7 cellular contexts compared by ENCODE assay signal in the genomic region with DNA sequence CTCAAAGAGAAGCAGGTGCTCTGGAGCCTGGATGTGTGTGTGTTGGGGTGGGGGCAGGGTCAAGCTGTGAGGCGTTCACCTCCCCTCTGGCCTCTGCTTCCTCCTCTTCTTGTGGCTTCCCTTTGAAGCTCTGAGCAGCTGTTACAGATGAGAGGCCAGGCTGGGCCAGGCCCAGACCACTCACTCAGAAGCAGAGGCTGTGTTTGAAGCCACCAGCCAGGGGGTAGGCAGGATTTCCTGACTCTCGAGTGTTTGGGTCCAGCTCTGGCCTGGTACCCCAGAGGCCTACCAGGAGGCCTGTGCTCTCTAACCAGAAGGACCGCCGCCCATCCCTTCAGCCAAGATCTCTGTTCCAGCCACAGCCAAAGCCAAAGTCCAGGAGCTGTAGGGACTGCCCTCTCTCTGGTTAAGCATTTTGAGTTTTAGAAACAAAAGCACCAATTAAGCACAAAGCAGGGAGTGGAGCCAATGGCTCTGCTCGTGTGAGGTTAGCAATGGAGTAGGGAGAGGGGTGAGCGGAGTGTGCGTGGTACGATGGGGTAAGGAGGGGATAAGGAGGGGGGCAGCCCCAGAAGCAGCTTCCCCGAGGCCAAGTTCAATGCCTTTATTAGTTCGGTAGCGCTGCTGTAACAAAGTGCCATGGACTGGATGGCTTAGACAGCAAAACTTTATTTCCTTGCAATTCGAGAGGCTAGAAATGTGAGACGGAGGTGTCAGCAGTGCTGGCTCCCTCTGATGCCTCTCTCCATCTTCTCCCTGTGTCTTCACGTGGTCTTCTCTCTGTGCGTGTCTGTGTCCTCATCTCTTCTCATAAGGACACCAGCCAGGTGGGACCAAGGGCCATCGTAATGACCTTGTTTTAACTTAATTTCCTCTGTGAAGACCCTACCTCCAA. TPM values are rescaled to one million over a fixed set of nuclear protein-coding genes. Genes with fewer than 3 reads are reported as not detected.
DNase-seq lines count a peak whose midpoint lies in the region; ATAC-seq and TF ChIP-seq lines count a peak whose summit lies in the region.

No MANE protein-coding gene starts in this region.

- peaks cover 84 to 90% of the 10 kb centered on the region in 2 experiments for H3K4me1 ChIP-seq in neutrophil (ENCODE audit: control insufficient read depth in 1 of 2, insufficient read depth in 1 of 2, low read depth in 1 of 2, low read length in 1 of 2)

- H3K4me1 Mint-ChIP-seq in activated CD8-positive, alpha-beta T cell treated with anti-CD3 and anti-CD28 coated beads, Interleukin-2, amount 10 ng/mL, durations not matched to agents 7 days and 5 days (ENCODE audit: low read depth) = peaks cover 72% of the 10 kb centered on the region

- no peaks in the 10 kb centered on the region for H3K27me3 Mint-ChIP-seq in activated CD8-positive, alpha-beta T cell treated with anti-CD3 and anti-CD28 coated beads, Interleukin-2, amount 10 ng/mL, durations not matched to agents 7 days and 5 days (ENCODE audit: low read depth)

- no peaks in the 10 kb centered on the region for H3K9me3 Mint-ChIP-seq in activated CD8-positive, alpha-beta T cell treated with anti-CD3 and anti-CD28 coated beads, Interleukin-2, amount 10 ng/mL, durations not matched to agents 7 days and 5 days (ENCODE audit: insufficient read depth)

- H3K4me3 Mint-ChIP-seq in activated CD8-positive, alpha-beta T cell treated with anti-CD3 and anti-CD28 coated beads, Interleukin-2, amount 10 ng/mL, durations not matched to agents 7 days and 5 days = peak overlapping the region; percentile 38

- peaks cover 65% of the 10 kb centered on the region for H3K36me3 Mint-ChIP-seq in activated CD8-positive, alpha-beta T cell treated with anti-CD3 and anti-CD28 coated beads, Interleukin-2, amount 10 ng/mL, durations not matched to agents 7 days and 5 days (ENCODE audit: low read depth)

- peak; percentile 47 for DNase-seq in activated CD8-positive, alpha-beta T cell treated with anti-CD3 and anti-CD28 coated beads, Interleukin-2, amount 10 ng/mL, durations not matched to agents 7 days and 5 days
- DNase-seq in SK-N-DZ (ENCODE audit: low spot score) = no peak
- no peak for DNase-seq in HEK293T (ENCODE audit: extremely low spot score)

- peaks cover 16% of the 10 kb centered on the region for H3K36me3 ChIP-seq in neutrophil

- no peak for TF ChIP-seq CTCF in neutrophil (IDR thresholded peaks at IDR 0.05)

- no peaks in the 10 kb centered on the region for H3K27me3 ChIP-seq in neutrophil

- peak overlapping the region; percentile 80 for H3K27ac ChIP-seq in neutrophil

- H3K9me3 ChIP-seq in neutrophil = no peaks in the 10 kb centered on the region

- peak overlapping the region; percentile 4 to 46 for H3K4me3 ChIP-seq in neutrophil (ENCODE audit: low read depth in 1 of 2, low read length in 1 of 2)

- peak overlapping the region; percentile 87 for H3K27ac Mint-ChIP-seq in activated CD8-positive, alpha-beta T cell treated with anti-CD3 and anti-CD28 coated beads, Interleukin-2, amount 10 ng/mL, durations not matched to agents 7 days and 5 days

- POLR2A ChIA-PET in activated CD8-positive, alpha-beta T cell treated with anti-CD3 and anti-CD28 coated beads, Interleukin-2, amount 10 ng/mL, durations not matched to agents 7 days and 5 days (lab: Charles Lee) = interaction anchor here (0.7 to 2.2 kb wide), 5 partner anchors 13 to 49 kb away, joined by 3 to 9 read pairs (median 6); no protein-coding TSS in a partner anchor
- POLR2A ChIA-PET in HEK293T (lab: Yijun Ruan, JAX) = no interaction called here

- CTCF ChIA-PET in activated CD8-positive, alpha-beta T cell treated with anti-CD3 and anti-CD28 coated beads, Interleukin-2, amount 10 ng/mL, durations not matched to agents 7 days and 5 days (lab: Charles Lee) = interaction anchor here (1.2 to 4.4 kb wide), 5 partner anchors 13 to 50 kb away, joined by 3 to 28 read pairs (median 6); no protein-coding TSS in a partner anchor
- CTCF ChIA-PET in HEK293T (lab: Yijun Ruan, JAX) = no interaction called here

- peak; percentile 86 for ATAC-seq in GM19372 (IDR thresholded peaks at IDR 0.05; ENCODE audit: low read depth, unreplicated experiment)
- peak; percentile 79 for ATAC-seq in HG03095 (IDR thresholded peaks at IDR 0.05; ENCODE audit: unreplicated experiment)
- ATAC-seq in activated CD8-positive, alpha-beta T cell treated with anti-CD3 and anti-CD28 coated beads, Interleukin-2, amount 10 ng/mL, durations not matched to agents 7 days and 5 days = peak; percentile 72
- no peak for ATAC-seq in HG03457 (IDR thresholded peaks at IDR 0.05; ENCODE audit: unreplicated experiment)

TF ChIP-seq in HEK293T, 16 proteins besides CTCF, POLR2A, EP300 and RAD21:
- TF ChIP-seq CTBP1 (IDR thresholded peaks at IDR 0.05; ENCODE audit: borderline replicate concordance) (no peak), FOXM1 (IDR thresholded peaks at IDR 0.05; ENCODE audit: borderline replicate concordance) (no peak), NFRKB (IDR thresholded peaks at IDR 0.05) (no peak), ZNF384 (IDR thresholded peaks at IDR 0.05) (no peak), BHLHE40 (IDR thresholded peaks at IDR 0.05; ENCODE audit: borderline replicate concordance) (no peak), HDGF (IDR thresholded peaks at IDR 0.05; ENCODE audit: borderline replicate concordance) (no peak), L3MBTL2 (conservative IDR thresholded peaks at IDR 0.05) (no peak), ARNT (IDR thresholded peaks at IDR 0.05) (no peak), LEF1 (IDR thresholded peaks at IDR 0.05; ENCODE audit: borderline replicate concordance) (no peak), FOXK2 (IDR thresholded peaks at IDR 0.05) (no peak), FOXA1 (IDR thresholded peaks at IDR 0.05) (no peak), SUZ12 (IDR thresholded peaks at IDR 0.05) (no peak), TARDBP (IDR thresholded peaks at IDR 0.05) (no peak), SP1 (IDR thresholded peaks at IDR 0.05) (no peak), ELF4 (IDR thresholded peaks at IDR 0.05) (no peak)
- TF ChIP-seq, protein P1, sequence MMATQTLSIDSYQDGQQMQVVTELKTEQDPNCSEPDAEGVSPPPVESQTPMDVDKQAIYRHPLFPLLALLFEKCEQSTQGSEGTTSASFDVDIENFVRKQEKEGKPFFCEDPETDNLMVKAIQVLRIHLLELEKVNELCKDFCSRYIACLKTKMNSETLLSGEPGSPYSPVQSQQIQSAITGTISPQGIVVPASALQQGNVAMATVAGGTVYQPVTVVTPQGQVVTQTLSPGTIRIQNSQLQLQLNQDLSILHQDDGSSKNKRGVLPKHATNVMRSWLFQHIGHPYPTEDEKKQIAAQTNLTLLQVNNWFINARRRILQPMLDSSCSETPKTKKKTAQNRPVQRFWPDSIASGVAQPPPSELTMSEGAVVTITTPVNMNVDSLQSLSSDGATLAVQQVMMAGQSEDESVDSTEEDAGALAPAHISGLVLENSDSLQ (IDR thresholded peaks at IDR 0.05) = no peak

RNA-seq across cellular contexts. Expression of a gene that starts 20.5 kb away (rescaled TPM):
- 100 to 1,000 TPM; 143 to 145 TPM for total RNA-seq in activated CD8-positive, alpha-beta T cell treated with anti-CD3 and anti-CD28 coated beads, Interleukin-2, amount 10 ng/mL, durations not matched to agents 7 days and 5 days
- polyA plus RNA-seq in SK-N-DZ (2014; cell fraction: cytosol; rRNA removed) = not detected in 2 replicates
- not detected in 2 replicates for polyA plus RNA-seq in SK-N-DZ (2014; cell fraction: nucleus; rRNA removed)
